In genomic region chr19:37779139-37780035, GRCh38 we compare ENCODE assay signal across 8 cellular contexts. TPM values are rescaled to one million over a fixed set of nuclear protein-coding genes. Genes with fewer than 3 reads are reported as not detected.
A peak's percentile ranks its signal among the peaks of the same experiment; 100 is the strongest.
DNase-seq lines count a peak whose midpoint lies in the region; ATAC-seq, FAIRE-seq and TF ChIP-seq lines count a peak whose summit lies in the region.

ZNF573 (minus strand) TSS chr19:37779586; CDS start chr19:37773729, 5,857 bp downstream.

- no peaks in the 10 kb centered on the region for H3K36me3 ChIP-seq in keratinocyte (ENCODE audit: control insufficient read depth in 2 of 2, extremely low read depth in 1 of 2, insufficient read depth in 2 of 2, low read length in 2 of 2)

- peak; percentile 87 for DNase-seq in AG08396 (ENCODE audit: low spot score)
- peak; percentile 61 to 83 for DNase-seq in NCI-H446 (lab: John Stamatoyannopoulos, UW)
- DNase-seq in cerebellar nuclear complex (lab: John Stamatoyannopoulos, UW) = peak; percentile 14 to 61
- DNase-seq in keratinocyte (ENCODE audit: low read depth, low spot score) = no peak
- peak; percentile 69 to 78 (median 72) for DNase-seq in stimulated activated CD4-positive, alpha-beta T cell treated with anti-CD3 and anti-CD28 coated beads, Interleukin-12 subunit alpha, Interleukin-12 subunit beta, amount 100 ng/mL, for 48 hours (ENCODE audit: low read depth in 2 of 3, low spot score in 1 of 3)

- dilution Hi-C loops in keratinocyte (cut with MboI; ENCODE audit: extremely low pct_ligation_motif_present, low sequenced_read_pairs) = no loop called here

- H3K4me3 ChIP-seq in keratinocyte (ENCODE audit: control insufficient read depth in 2 of 3, extremely low read depth in 1 of 3, insufficient read depth in 2 of 3, low read depth in 1 of 3, low read length in 3 of 3) = peak within 1 kb of the TSS; percentile 54 to 97 (median 94)

- no peaks in the 10 kb centered on the region for H3K9me3 ChIP-seq in keratinocyte (ENCODE audit: control insufficient read depth, low read depth, low read length)

- no peak for TF ChIP-seq CTCF in keratinocyte (optimal IDR thresholded peaks at IDR 0.05 in 1 of 3, IDR thresholded peaks at IDR 0.05 in 1 of 3, conservative IDR thresholded peaks at IDR 0.05 in 1 of 3; ENCODE audit: extremely low read depth in 1 of 3, insufficient read depth in 2 of 3, low read length in 3 of 3)

- H3K4me1 ChIP-seq in keratinocyte (ENCODE audit: control insufficient read depth, extremely low read depth, insufficient read depth, low read length) = peaks cover 6% of the 10 kb centered on the region

- peak within 1 kb of the TSS; percentile 100 for H2AFZ ChIP-seq in keratinocyte (ENCODE audit: control insufficient read depth, low read length)

- peak; percentile 84 for FAIRE-seq in keratinocyte (lab: Jason Lieb, UNC)

- H3K79me2 ChIP-seq in keratinocyte (ENCODE audit: control insufficient read depth, insufficient read depth, low read length) = peaks cover 7% of the 10 kb centered on the region

- H3K9ac ChIP-seq in keratinocyte (ENCODE audit: control insufficient read depth, extremely low read depth, insufficient read depth, low read length) = peak within 1 kb of the TSS; percentile 92

- ATAC-seq in GM18909 (IDR thresholded peaks at IDR 0.05; ENCODE audit: poor library complexity, unreplicated experiment) = peak; percentile 85
- peak; percentile 86 for ATAC-seq in HG03196 (IDR thresholded peaks at IDR 0.05; ENCODE audit: unreplicated experiment)
- ATAC-seq in activated CD4-positive, CD25-positive, alpha-beta regulatory T cell treated with anti-CD3 and anti-CD28 coated beads, Interleukin-2, amount 50 U/mL, for 24 hours = peak; percentile 85 to 87

- H3K27ac ChIP-seq in keratinocyte (ENCODE audit: control insufficient read depth, insufficient read depth, low read length) = peak within 1 kb of the TSS; percentile 85

- no peaks in the 10 kb centered on the region for H4K20me1 ChIP-seq in keratinocyte (ENCODE audit: control insufficient read depth, extremely low read depth, insufficient read depth, low read length)

- peak within 1 kb of the TSS; percentile 97 for H3K4me2 ChIP-seq in keratinocyte (ENCODE audit: control insufficient read depth, extremely low read depth, insufficient read depth, low read depth, low read length)

- no peaks in the 10 kb centered on the region for H3K27me3 ChIP-seq in keratinocyte (ENCODE audit: control insufficient read depth, extremely low read depth, insufficient read depth, low read length)

- no peaks in the 10 kb centered on the region for H3K9me1 ChIP-seq in keratinocyte (ENCODE audit: control insufficient read depth, extremely low read depth, insufficient read depth, low read length)

RNA-seq across cellular contexts. Expression of gene ZNF573, which starts in this region (rescaled TPM):
- polyA plus RNA-seq in keratinocyte = 2.4 to 5.2 TPM (median 3.5 TPM) in 3 replicates
- polyA plus RNA-seq in keratinocyte (2011; ENCODE audit: low read depth) = 1.5 TPM
- polyA plus RNA-seq in keratinocyte (2011; cell fraction: cytosol; rRNA removed) = 0.91 and 1.8 TPM in 2 replicates
- polyA plus RNA-seq in keratinocyte (2011; cell fraction: nucleus; rRNA removed) = 3.8 and 5.1 TPM in 2 replicates
- 1.7 and 3.2 TPM in 2 replicates for polyA plus RNA-seq in keratinocyte (2012; ENCODE audit: low replicate concordance)
- 0.69 to 5.5 TPM (median 4.2 TPM) in 3 replicates for polyA minus RNA-seq in keratinocyte
- 1.5 TPM for polyA minus RNA-seq in keratinocyte (2011; cell fraction: cytosol; rRNA and poly(A)+ RNA removed)
- 10.8 and 11.9 TPM in 2 replicates for polyA minus RNA-seq in keratinocyte (2011; cell fraction: nucleus; rRNA and poly(A)+ RNA removed)
